In genomic region chr1:150567717-150568561, GRCh38 we compare ENCODE assay signal across 8 cellular contexts. TPM values are rescaled to one million over a fixed set of nuclear protein-coding genes. Genes with fewer than 3 reads are reported as not detected.
DNase-seq lines count a peak whose midpoint lies in the region; ATAC-seq and TF ChIP-seq lines count a peak whose summit lies in the region.

No MANE protein-coding gene starts in this region.

- no peaks in the 10 kb centered on the region for H3K9me3 Mint-ChIP-seq in activated T-cell treated with anti-CD3 and anti-CD28 coated beads, Interleukin-2, amount 50 U/mL, for 4 hours
- H3K9me3 Mint-ChIP-seq in naive thymus-derived CD4-positive, alpha-beta T cell, result peaks cover 0 to 6% (median 0%) of the 10 kb centered on the region in 11 donors

- TF ChIP-seq RAD21 in HCT116 (IDR thresholded peaks at IDR 0.05; ENCODE audit: low read depth), result no peak

- peaks cover 19% of the 10 kb centered on the region for H3K36me3 Mint-ChIP-seq in activated T-cell treated with anti-CD3 and anti-CD28 coated beads, Interleukin-2, amount 50 U/mL, for 4 hours (ENCODE audit: insufficient read depth)
- peaks cover 0 to 35% (median 16%) of the 10 kb centered on the region in 5 donors for H3K36me3 Mint-ChIP-seq in naive thymus-derived CD4-positive, alpha-beta T cell

- H4K20me1 ChIP-seq in HCT116 (ENCODE audit: insufficient read depth), result peaks cover 6% of the 10 kb centered on the region; the same call in 1 of the 2 replicates

- TF ChIP-seq POLR2A in HCT116 (IDR thresholded peaks at IDR 0.05; ENCODE audit: borderline replicate concordance, extremely low read depth, insufficient read depth, insufficient read length), result no peak

- H3K27me3 Mint-ChIP-seq in activated T-cell treated with anti-CD3 and anti-CD28 coated beads, Interleukin-2, amount 50 U/mL, for 4 hours (ENCODE audit: low read depth), result no peaks in the 10 kb centered on the region
- no peaks in the 10 kb centered on the region for H3K27me3 Mint-ChIP-seq in naive thymus-derived CD4-positive, alpha-beta T cell

- CTCF ChIA-PET in HCT116 (lab: Charles Lee), result interaction anchor here (0.6 to 0.9 kb wide), 2 partner anchors 8 to 148 kb away, joined by 3 to 4 read pairs; no protein-coding TSS in a partner anchor
- CTCF ChIA-PET in naive thymus-derived CD4-positive, alpha-beta T cell (lab: Charles Lee), result interaction anchor here (0.6 to 13.2 kb wide), 6 partner anchors 8 to 447 kb away, joined by 3 to 300 read pairs (median 4); partner anchors contain the start of genes ENSA and MCL1

- TF ChIP-seq CTCF in HCT116 (IDR thresholded peaks at IDR 0.05 in 2 of 3, conservative IDR thresholded peaks at IDR 0.05 in 1 of 3; ENCODE audit: borderline replicate concordance in 1 of 3, insufficient read depth in 1 of 3, low read depth in 2 of 3, low read length in 2 of 3) (no peak), fibroblast of mammary gland (conservative IDR thresholded peaks at IDR 0.05; ENCODE audit: control insufficient read depth, insufficient read depth, low read depth, low read length) (no peak), upper lobe of right lung (IDR thresholded peaks at IDR 0.05) (peak; percentile 4)

- H3K36me3 ChIP-seq in HCT116 (ENCODE audit: control insufficient read depth in 1 of 2, insufficient read depth in 2 of 2, low read length in 2 of 2), result peaks cover 2 to 3% of the 10 kb centered on the region in 2 experiments; a peak in 2 of 4 replicates
- H3K36me3 ChIP-seq in naive thymus-derived CD4-positive, alpha-beta T cell (ENCODE audit: control insufficient read depth in 2 of 3, insufficient read depth in 3 of 3, low read length in 3 of 3), result peaks cover under 1 to 6% (median 5%) of the 10 kb centered on the region in 3 experiments
- peaks cover 32% of the 10 kb centered on the region for H3K36me3 ChIP-seq in upper lobe of right lung

- peaks cover 44% of the 10 kb centered on the region for H3K79me2 ChIP-seq in HCT116 (ENCODE audit: insufficient read depth, low read length)

- peak; percentile 99 for DNase-seq in EH (ENCODE audit: low read depth)
- DNase-seq in HCT116 (ENCODE audit: low read depth, low spot score), result no peak
- DNase-seq in NCI-H2171 (lab: John Stamatoyannopoulos, UW), result peak; percentile 76
- DNase-seq in activated T-cell treated with anti-CD3 and anti-CD28 coated beads, Interleukin-2, amount 50 U/mL, for 4 hours, result no peak
- peak; percentile 98 for DNase-seq in fibroblast of mammary gland (ENCODE audit: low read depth)
- peak in 5 of 9 donors; percentile 49 to 70 (median 62) for DNase-seq in naive thymus-derived CD4-positive, alpha-beta T cell
- DNase-seq in upper lobe of right lung, result peak; percentile 91
- DNase-seq in DMS79 (lab: John Stamatoyannopoulos, UW), result no peak

- H3K27me3 ChIP-seq in HCT116 (ENCODE audit: insufficient read depth, low read length) (no peaks in the 10 kb centered on the region), upper lobe of right lung (no peaks in the 10 kb centered on the region)
- H3K27me3 ChIP-seq in naive thymus-derived CD4-positive, alpha-beta T cell (ENCODE audit: control insufficient read depth in 2 of 2, insufficient read depth in 2 of 2, low read length in 2 of 2), result no peaks in the 10 kb centered on the region

- H3K4me3 Mint-ChIP-seq in activated T-cell treated with anti-CD3 and anti-CD28 coated beads, Interleukin-2, amount 50 U/mL, for 4 hours, result peak overlapping the region; percentile 79
- H3K4me3 Mint-ChIP-seq in naive thymus-derived CD4-positive, alpha-beta T cell, result peak overlapping the region; percentile 84 to 95 (median 90)

- H3K9me3 ChIP-seq in HCT116 (ENCODE audit: control insufficient read depth in 1 of 2, insufficient read depth in 1 of 2, low read depth in 1 of 2, low read length in 2 of 2) (no peaks in the 10 kb centered on the region), upper lobe of right lung (no peaks in the 10 kb centered on the region)
- no peaks in the 10 kb centered on the region for H3K9me3 ChIP-seq in naive thymus-derived CD4-positive, alpha-beta T cell (ENCODE audit: control insufficient read depth in 2 of 3, low read length in 3 of 3)

- ATAC-seq in HCT116 (peak; percentile 58), upper lobe of right lung (peak; percentile 83)
- peak; percentile 41 to 50 for ATAC-seq in activated T-cell treated with anti-CD3 and anti-CD28 coated beads, Interleukin-2, amount 50 U/mL, for 4 hours
- peak; percentile 5 for ATAC-seq in naive thymus-derived CD4-positive, alpha-beta T cell

- RAD21 ChIA-PET in HCT116 (lab: Charles Lee; ENCODE audit: low non-redundant PET in 1 of 2, low total read pairs in 2 of 2, uncharacterized antibody in 2 of 2, unreplicated experiment in 2 of 2), result no interaction called here

- BruUV-seq in HCT116 (replicated peaks; lab: Mats Ljungman, UMichigan), result no TSS peak

- H2AFZ ChIP-seq in HCT116 (ENCODE audit: low read depth, low read length, poor library complexity, severe bottlenecking), result no peak overlapping the region

- H3K4me1 ChIP-seq in HCT116 (ENCODE audit: control insufficient read depth in 1 of 2, insufficient read depth in 2 of 2, low read length in 2 of 2) (peaks cover 58 to 70% of the 10 kb centered on the region in 2 experiments), upper lobe of right lung (peaks cover 98% of the 10 kb centered on the region)
- peaks cover 92 to 96% of the 10 kb centered on the region in 2 donors for H3K4me1 ChIP-seq in naive thymus-derived CD4-positive, alpha-beta T cell (ENCODE audit: control insufficient read depth in 2 of 2, insufficient read depth in 2 of 2, low read length in 2 of 2)

- no peak overlapping the region for H3K4me3 ChIP-seq in HCT116 (replicated peaks in 1 of 2; ENCODE audit: low read depth in 1 of 2, low read length in 2 of 2)
- peak overlapping the region; percentile 20 for H3K4me3 ChIP-seq in fibroblast of mammary gland (ENCODE audit: control insufficient read depth, low read depth, low read length)
- H3K4me3 ChIP-seq in naive thymus-derived CD4-positive, alpha-beta T cell (ENCODE audit: low read length), result peak overlapping the region; percentile 73
- H3K4me3 ChIP-seq in upper lobe of right lung, result peak overlapping the region; percentile 50

- peak overlapping the region; percentile 15 for H3K9ac ChIP-seq in HCT116 (ENCODE audit: low read length)

- H3K9me2 ChIP-seq in HCT116 (ENCODE audit: insufficient read depth), result no peaks in the 10 kb centered on the region

- H3K4me2 ChIP-seq in HCT116 (ENCODE audit: low read length), result peak overlapping the region; percentile 52

- intact Hi-C loops in HCT116 (cut with micrococcal nuclease), result loop anchor here (10.0 kb wide), 1 partner anchor 127 kb away; the partner anchor contains the start of gene GOLPH3L
- intact Hi-C loops in naive thymus-derived CD4-positive, alpha-beta T cell (cut with micrococcal nuclease), result loop anchor here (1.0 to 10.0 kb wide), 7 partner anchors 7 to 489 kb away; partner anchors contain the start of genes CDC42SE1 (in 1 of the 2), CERS2 (in 1 of the 2), MCL1 (in 1 of the 2) and RPRD2 (in 1 of the 2)
- intact Hi-C loops in upper lobe of right lung (cut with DNase I), result no loop called here

- POLR2A ChIA-PET in HCT116 (lab: Charles Lee), result interaction anchor here (1.0 to 2.0 kb wide), 2 partner anchors 9 to 11 kb away, joined by 4 to 14 read pairs; partner anchors contain the start of gene MCL1
- POLR2A ChIA-PET in naive thymus-derived CD4-positive, alpha-beta T cell (lab: Charles Lee), result interaction anchor here (0.6 to 13.8 kb wide), 11 partner anchors 11 to 589 kb away, joined by 3 to 1237 read pairs (median 5); partner anchors contain the start of genes ENSA, MCL1 and RPRD2

- H3K27ac ChIP-seq in HCT116 (ENCODE audit: low read depth, low read length), result peak overlapping the region; percentile 52
- peak overlapping the region; percentile 97 for H3K27ac ChIP-seq in naive thymus-derived CD4-positive, alpha-beta T cell (ENCODE audit: low read depth, low read length)
- H3K27ac ChIP-seq in upper lobe of right lung, result peak overlapping the region; percentile 100

- H3K27ac Mint-ChIP-seq in naive thymus-derived CD4-positive, alpha-beta T cell, result peak overlapping the region; percentile 96 to 100 (median 97)

- peaks cover 91% of the 10 kb centered on the region for H3K4me1 Mint-ChIP-seq in activated T-cell treated with anti-CD3 and anti-CD28 coated beads, Interleukin-2, amount 50 U/mL, for 4 hours (ENCODE audit: low read depth)
- H3K4me1 Mint-ChIP-seq in naive thymus-derived CD4-positive, alpha-beta T cell, result peaks cover 41 to 95% (median 85%) of the 10 kb centered on the region in 7 donors

TF ChIP-seq in HCT116, 20 proteins besides CTCF, POLR2A, EP300 and RAD21:
- TF ChIP-seq CEBPB (IDR thresholded peaks at IDR 0.05; ENCODE audit: low read depth), result no peak
- no peak for TF ChIP-seq JUND (IDR thresholded peaks at IDR 0.05)
- TF ChIP-seq TCF7L2 (IDR thresholded peaks at IDR 0.05; ENCODE audit: borderline replicate concordance, extremely low read depth, insufficient read depth, insufficient read length), result no peak

RNA-seq across cellular contexts. Expression of gene MCL1, which starts 11.5 kb away (rescaled TPM):
- total RNA-seq in HCT116 (2021; ENCODE audit: unreplicated experiment) (146 TPM), upper lobe of right lung (325 TPM)
- polyA plus RNA-seq in HCT116 (2012), result 91.8 and 97.3 TPM in 2 replicates
- 100 to 1,000 TPM; 228 to 237 (median 236) TPM for total RNA-seq in activated T-cell treated with anti-CD3 and anti-CD28 coated beads, Interleukin-2, amount 50 U/mL, for 4 hours
- 1,000 to 10,000 TPM in 1 of 5 experiments, 100 to 1,000 TPM in 4; 302 to 1,400 (median 377) TPM for total RNA-seq in naive thymus-derived CD4-positive, alpha-beta T cell
- 100 to 1,000 TPM; 171 to 172 TPM for polyA plus RNA-seq in naive thymus-derived CD4-positive, alpha-beta T cell

RNA-seq across cellular contexts. Expression of gene ADAMTSL4, which starts 18.7 kb away (rescaled TPM):
- 4.3 TPM for total RNA-seq in HCT116 (2021; ENCODE audit: unreplicated experiment)
- polyA plus RNA-seq in HCT116 (2012), result 2.5 and 4.3 TPM in 2 replicates
- under 1 TPM; 0.19 to 0.34 (median 0.33) TPM for total RNA-seq in activated T-cell treated with anti-CD3 and anti-CD28 coated beads, Interleukin-2, amount 50 U/mL, for 4 hours
- 10 to 100 TPM in 1 of 5 experiments, 1 to 10 TPM in 1, under 1 TPM in 3; 0.49 to 27.7 (median 0.79) TPM for total RNA-seq in naive thymus-derived CD4-positive, alpha-beta T cell
- polyA plus RNA-seq in naive thymus-derived CD4-positive, alpha-beta T cell, result under 1 TPM; 0.14 to 0.25 TPM
- 99.2 TPM for total RNA-seq in upper lobe of right lung

RNA-seq across cellular contexts. Expression of gene FALEC, which starts 52.4 kb away (rescaled TPM):
- total RNA-seq in HCT116 (2021; ENCODE audit: unreplicated experiment) (0.59 TPM), upper lobe of right lung (1.0 TPM)
- polyA plus RNA-seq in HCT116 (2012), result not detected in 2 replicates
- total RNA-seq in activated T-cell treated with anti-CD3 and anti-CD28 coated beads, Interleukin-2, amount 50 U/mL, for 4 hours, result under 1 TPM in 1 of 3 donors, not detected in 2; 0.40 TPM
- 1 to 10 TPM in 1 of 5 experiments, under 1 TPM in 1, not detected in 3; 0.44 to 2.5 TPM for total RNA-seq in naive thymus-derived CD4-positive, alpha-beta T cell
- polyA plus RNA-seq in naive thymus-derived CD4-positive, alpha-beta T cell, result under 1 TPM in 1 of 2 donors, not detected in 1; 0.76 TPM

Comparison
In these comparisons a context has a peak if more than half of its experiments do, and no peak if none do; other contexts are left out.
1. DNase-seq: peak in EH (single experiment), NCI-H2171 (single experiment), fibroblast of mammary gland (single experiment), naive thymus-derived CD4-positive, alpha-beta T cell (5 of 9) and upper lobe of right lung (single experiment); none in HCT116 (single experiment), activated T-cell treated with anti-CD3 and anti-CD28 coated beads, Interleukin-2, amount 50 U/mL, for 4 hours (single experiment) and DMS79 (single experiment).
2. ATAC-seq: peak in every context shown above with its lines; median percentile 83 in upper lobe of right lung; 58 in HCT116; 46 in activated T-cell treated with anti-CD3 and anti-CD28 coated beads, Interleukin-2, amount 50 U/mL, for 4 hours; 5 in naive thymus-derived CD4-positive, alpha-beta T cell.
3. H3K4me3 ChIP-seq: peak in fibroblast of mammary gland (single experiment), naive thymus-derived CD4-positive, alpha-beta T cell (single experiment) and upper lobe of right lung (single experiment); none in HCT116 (0 of 2).
4. Peak in every context shown above with its lines, with median percentiles within 50 percentile points of each other: H3K27ac ChIP-seq.